Comparison of ENCODE assay signal across 8 cellular contexts in genomic region chr2:197198890-197199289, GRCh38.
DNase-seq lines count a peak whose midpoint lies in the region; ATAC-seq and TF ChIP-seq lines count a peak whose summit lies in the region.

No MANE protein-coding gene starts in this region.

- no peak for TF ChIP-seq POLR2A in vagina (IDR thresholded peaks at IDR 0.05)

- intact Hi-C loops in vagina (cut with DNase I): loop anchor here (10.0 kb wide), 2 partner anchors 84 to 116 kb away; partner anchors contain the start of gene ANKRD44

- H3K27me3 ChIP-seq in BE2C (no peaks in the 10 kb centered on the region), vagina (no peaks in the 10 kb centered on the region)

- H3K4me3 ChIP-seq in BE2C (ENCODE audit: low read depth, low read length): peak overlapping the region; percentile 55
- H3K4me3 ChIP-seq in vagina: no peak overlapping the region

- H3K4me3 Mint-ChIP-seq in IgD-negative memory B cell: peak overlapping the region; percentile 81 to 93 (median 88)

- H3K27me3 Mint-ChIP-seq in IgD-negative memory B cell: peaks cover 2% of the 10 kb centered on the region

- H3K9me3 Mint-ChIP-seq in IgD-negative memory B cell: no peaks in the 10 kb centered on the region

- TF ChIP-seq CTCF in BE2C (IDR thresholded peaks at IDR 0.05; ENCODE audit: low read depth, low read length) (no peak), vagina (IDR thresholded peaks at IDR 0.05) (no peak)

- H3K4me1 Mint-ChIP-seq in IgD-negative memory B cell: peaks cover 54 to 75% (median 74%) of the 10 kb centered on the region in 3 donors

- no peak overlapping the region for H3K27ac ChIP-seq in vagina

- H3K36me3 Mint-ChIP-seq in IgD-negative memory B cell: peaks cover 9% of the 10 kb centered on the region

- H3K36me3 ChIP-seq in BE2C (no peaks in the 10 kb centered on the region), vagina (no peaks in the 10 kb centered on the region)

- H3K9me3 ChIP-seq in BE2C (no peaks in the 10 kb centered on the region), vagina (no peaks in the 10 kb centered on the region)

- peak overlapping the region; percentile 87 to 97 (median 90) for H3K27ac Mint-ChIP-seq in IgD-negative memory B cell

- DNase-seq in BE2C (peak; percentile 80), fibroblast of peridontal ligament (ENCODE audit: extremely low read depth) (peak; percentile 12), vagina (ENCODE audit: extremely low spot score in 2 of 2) (no peak), HCEC 1CT (no peak)
- peak; percentile 73 to 77 for DNase-seq in activated CD4-positive, alpha-beta T cell treated with anti-CD3 and anti-CD28 coated beads, Interleukin-2, amount 50 U/mL, for 4 hours
- DNase-seq in stimulated activated CD4-positive, alpha-beta T cell treated with anti-CD3 and anti-CD28 coated beads, Interleukin-1b, Interleukin-23, amount 100 ng/mL, for 4 hours (ENCODE audit: low read depth in 2 of 2): peak; percentile 46 to 66

- peak; percentile 99 for ATAC-seq in GM19468 (IDR thresholded peaks at IDR 0.05; ENCODE audit: extremely low read depth, unreplicated experiment)

- H3K4me1 ChIP-seq in BE2C: peaks cover 4% of the 10 kb centered on the region; the same call in 1 of the 2 replicates
- peaks cover 31% of the 10 kb centered on the region for H3K4me1 ChIP-seq in vagina

Comparison
In these comparisons a context has a peak if more than half of its experiments do, and no peak if none do; other contexts are left out.
1. DNase-seq: peak in BE2C (single experiment), activated CD4-positive, alpha-beta T cell treated with anti-CD3 and anti-CD28 coated beads, Interleukin-2, amount 50 U/mL, for 4 hours (2 of 2), fibroblast of peridontal ligament (single experiment) and stimulated activated CD4-positive, alpha-beta T cell treated with anti-CD3 and anti-CD28 coated beads, Interleukin-1b, Interleukin-23, amount 100 ng/mL, for 4 hours (2 of 2); none in vagina (0 of 2) and HCEC 1CT (single experiment).